8 cellular contexts compared by ENCODE assay signal in genomic region chrX:54358424-54359211, GRCh38. TPM values are rescaled to one million over a fixed set of nuclear protein-coding genes. Genes with fewer than 3 reads are reported as not detected.
DNase-seq lines count a peak whose midpoint lies in the region; ATAC-seq and TF ChIP-seq lines count a peak whose summit lies in the region.

No MANE protein-coding gene starts in this region.

- peak; percentile 60 for ATAC-seq in GM19397 (IDR thresholded peaks at IDR 0.05; ENCODE audit: unreplicated experiment)

- no peaks in the 10 kb centered on the region for H3K4me1 ChIP-seq in endodermal cell (ENCODE audit: control insufficient read depth, insufficient read depth, low read length)

- no peak for TF ChIP-seq CTCF in endodermal cell (conservative IDR thresholded peaks at IDR 0.05)
- no peak for TF ChIP-seq CTCF in mesothelial cell of epicardium (IDR thresholded peaks at IDR 0.05; ENCODE audit: unreplicated experiment)

- H3K9me3 Mint-ChIP-seq in endodermal cell, result peaks cover 58% of the 10 kb centered on the region
- H3K9me3 Mint-ChIP-seq in mesothelial cell of epicardium, result no peaks in the 10 kb centered on the region

- 0 to 1% methylated on average over 8 to 52 of the region's 54 CpGs for WGBS in endodermal cell (ENCODE audit: insufficient coverage in 1 of 2, insufficient read length in 1 of 2), 2 experiments

- H3K4me1 Mint-ChIP-seq in endodermal cell, result peaks cover 10% of the 10 kb centered on the region
- H3K4me1 Mint-ChIP-seq in mesothelial cell of epicardium, result peaks cover 26% of the 10 kb centered on the region

- H3K27ac ChIP-seq in endodermal cell (ENCODE audit: low read depth, low read length), result peak overlapping the region; percentile 98

- H3K27me3 ChIP-seq in endodermal cell (ENCODE audit: control insufficient read depth, insufficient read depth, low read length, poor library complexity, severe bottlenecking), result no peaks in the 10 kb centered on the region

- H3K27ac Mint-ChIP-seq in endodermal cell (peak overlapping the region; percentile 99), mesothelial cell of epicardium (peak overlapping the region; percentile 97)

- H3K9ac ChIP-seq in endodermal cell (ENCODE audit: extremely low read depth, low read length, poor library complexity, severe bottlenecking), result peak overlapping the region; percentile 69

- DNase-seq in NCI-H2107 (lab: John Stamatoyannopoulos, UW) (peak; percentile 66), endodermal cell (peak; percentile 92), mesothelial cell of epicardium (ENCODE audit: low spot score in 2 of 2, unreplicated experiment in 2 of 2) (peak; percentile 52 to 84), hepatic stellate cell (ENCODE audit: low spot score) (no peak), SW480 (ENCODE audit: low spot score) (no peak)
- peak; percentile 75 for DNase-seq in activated CD8-positive, alpha-beta memory T cell treated with anti-CD3 and anti-CD28 coated beads for 24 hours
- peak; percentile 59 for DNase-seq in stimulated activated CD8-positive, alpha-beta memory T cell treated with anti-CD3 and anti-CD28 coated beads, Interleukin-4, amount 100 ng/mL, for 48 hours

- no peaks in the 10 kb centered on the region for H3K36me3 ChIP-seq in endodermal cell (ENCODE audit: control insufficient read depth, insufficient read depth, low read length)

- H3K9me3 ChIP-seq in endodermal cell (ENCODE audit: control insufficient read depth, low read length), result no peaks in the 10 kb centered on the region

- peak overlapping the region; percentile 92 for H3K4me3 Mint-ChIP-seq in endodermal cell
- H3K4me3 Mint-ChIP-seq in mesothelial cell of epicardium, result peak overlapping the region; percentile 95

- no peaks in the 10 kb centered on the region for H3K36me3 Mint-ChIP-seq in endodermal cell (ENCODE audit: low read depth)
- no peaks in the 10 kb centered on the region for H3K36me3 Mint-ChIP-seq in mesothelial cell of epicardium

- H3K27me3 Mint-ChIP-seq in endodermal cell (ENCODE audit: insufficient read depth) (no peaks in the 10 kb centered on the region), mesothelial cell of epicardium (ENCODE audit: low read depth) (no peaks in the 10 kb centered on the region)

- H3K4me3 ChIP-seq in endodermal cell (ENCODE audit: low read length), result peak overlapping the region; percentile 75

RNA-seq across cellular contexts. Expression of gene WNK3, which starts 0.8 kb away (rescaled TPM):
- total RNA-seq in endodermal cell (10 to 100 TPM; 38.3 to 40.4 TPM), mesothelial cell of epicardium (15.8 to 17.2 TPM (median 15.9 TPM) in 3 replicates)
- 6.6 TPM for polyA plus RNA-seq in endodermal cell (2013, experiment 1 of 2)
- polyA plus RNA-seq in endodermal cell (2013, experiment 2 of 2), result 8.1 TPM

Comparison
In these comparisons a context has a peak if more than half of its experiments do, and no peak if none do; other contexts are left out.
1. DNase-seq: peak in NCI-H2107 (single experiment), activated CD8-positive, alpha-beta memory T cell treated with anti-CD3 and anti-CD28 coated beads for 24 hours (single experiment), endodermal cell (single experiment), mesothelial cell of epicardium (2 of 2) and stimulated activated CD8-positive, alpha-beta memory T cell treated with anti-CD3 and anti-CD28 coated beads, Interleukin-4, amount 100 ng/mL, for 48 hours (single experiment); none in hepatic stellate cell (single experiment) and SW480 (single experiment).